ENCODE assay signal across 29 cellular contexts in the genomic region with DNA sequence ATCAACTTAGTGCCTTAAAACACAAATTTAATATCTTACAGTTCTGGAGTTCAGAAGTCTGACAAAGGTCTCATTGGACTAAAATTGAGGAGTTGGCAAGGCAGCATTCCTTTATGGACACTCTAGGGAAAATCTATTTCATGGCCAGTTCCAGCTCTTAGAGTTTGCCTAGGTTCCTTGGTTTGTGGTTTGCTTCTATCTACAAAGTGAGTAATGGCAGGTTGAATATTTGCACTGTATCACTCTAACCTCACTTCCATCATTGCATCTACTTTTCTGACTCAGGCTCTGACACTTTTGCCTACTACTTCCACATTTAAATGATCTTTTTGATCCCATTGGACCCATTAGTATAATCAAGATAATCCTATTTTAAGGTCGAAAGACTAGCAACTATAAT.
"Had no signal": no experiment of that assay in that cellular context is flagged by ENCODE, and none has a peak within 500 bp of the region (broad histone marks: within the 10 kb centered on the region; RNA-seq: fewer than 3 reads in every experiment).

No MANE protein-coding gene starts in this region.

- H3K9me3 ChIP-seq: SJCRH30 had no signal

- H3K27me3 Mint-ChIP-seq: activated CD4-positive, alpha-beta T cell treated with anti-CD3 and anti-CD28 coated beads, Interleukin-2, amount 10 ng/mL, durations not matched to agents 24 days and 14 days; activated CD8-positive, alpha-beta T cell treated with anti-CD3 and anti-CD28 coated beads for 36 hours; activated naive CD8-positive, alpha-beta T cell treated with anti-CD3 and anti-CD28 coated beads for 36 hours; activated T-helper 17 cell treated with anti-CD3 and anti-CD28 coated beads, Interleukin-2, amount 50 U/mL, for 72 hours had no signal

- H3K36me3 ChIP-seq: brain microvascular endothelial cell, SJCRH30 had no signal

- H3K4me3 ChIP-seq: K562, PC-9, SJCRH30, SK-N-MC had no signal

- H3K4me1 Mint-ChIP-seq: activated CD4-positive, alpha-beta T cell treated with anti-CD3 and anti-CD28 coated beads, Interleukin-2, amount 10 ng/mL, durations not matched to agents 24 days and 14 days; activated naive CD8-positive, alpha-beta T cell treated with anti-CD3 and anti-CD28 coated beads for 36 hours; activated T-helper 17 cell treated with anti-CD3 and anti-CD28 coated beads, Interleukin-2, amount 50 U/mL, for 72 hours had no signal

- DNase-seq: activated CD4-positive, alpha-beta T cell treated with anti-CD3 and anti-CD28 coated beads, Interleukin-2, amount 10 ng/mL, durations not matched to agents 24 days and 14 days; activated CD4-positive, alpha-beta T cell treated with anti-CD3 and anti-CD28 coated beads, Interleukin-2, amount 50 U/mL, for 4 hours; activated CD8-positive, alpha-beta T cell treated with anti-CD3 and anti-CD28 coated beads for 36 hours; activated effector memory CD4-positive, alpha-beta T cell treated with anti-CD3 and anti-CD28 coated beads, Interleukin-2, amount 50 U/mL, for 16 hours; activated naive CD4-positive, alpha-beta T cell; activated naive CD4-positive, alpha-beta T cell treated with anti-CD3 and anti-CD28 coated beads, Interleukin-2, amount 50 U/mL, for 16 hours; activated naive CD8-positive, alpha-beta T cell treated with anti-CD3 and anti-CD28 coated beads for 36 hours; activated T-cell treated with anti-CD3 and anti-CD28 coated beads, Interleukin-2, amount 50 U/mL, for 1 hour; activated T-cell treated with anti-CD3 and anti-CD28 coated beads, Interleukin-2, amount 50 U/mL, for 72 hours; brain microvascular endothelial cell; central memory CD4-positive, alpha-beta T cell; MM.1S; MV-4-11; NCI-H1092; NCI-H1436 treated with DMSO at 0.1 percent for 48 hours; NCI-H1694 treated with DMSO at 0.1 percent for 48 hours; NCI-H2029 treated with DMSO at 0.1 percent for 48 hours; NCI-H2107; NCI-H2171; NCI-H510A; NCI-H526 treated with DMSO at 0.1 percent for 48 hours; NCI-H774; PC-9; SHP77; SJCRH30; T1000 had no signal

- H3K4me3 Mint-ChIP-seq: activated CD4-positive, alpha-beta T cell treated with anti-CD3 and anti-CD28 coated beads, Interleukin-2, amount 10 ng/mL, durations not matched to agents 24 days and 14 days; activated CD8-positive, alpha-beta T cell treated with anti-CD3 and anti-CD28 coated beads for 36 hours; activated naive CD8-positive, alpha-beta T cell treated with anti-CD3 and anti-CD28 coated beads for 36 hours; activated T-cell treated with anti-CD3 and anti-CD28 coated beads, Interleukin-2, amount 50 U/mL, for 72 hours; activated T-helper 17 cell treated with anti-CD3 and anti-CD28 coated beads, Interleukin-2, amount 50 U/mL, for 72 hours had no signal

- H3K27me3 ChIP-seq: brain microvascular endothelial cell, SJCRH30 had no signal

- H3K4me2 ChIP-seq: PC-9 had no signal

- ATAC-seq: activated CD8-positive, alpha-beta T cell treated with anti-CD3 and anti-CD28 coated beads for 36 hours; activated T-cell treated with anti-CD3 and anti-CD28 coated beads, Interleukin-2, amount 50 U/mL, for 72 hours; activated T-helper 17 cell treated with anti-CD3 and anti-CD28 coated beads, Interleukin-2, amount 50 U/mL, for 72 hours; K562 had no signal

- H3K9me3 Mint-ChIP-seq: activated CD4-positive, alpha-beta T cell treated with anti-CD3 and anti-CD28 coated beads, Interleukin-2, amount 10 ng/mL, durations not matched to agents 24 days and 14 days; activated CD8-positive, alpha-beta T cell treated with anti-CD3 and anti-CD28 coated beads for 36 hours; activated naive CD8-positive, alpha-beta T cell treated with anti-CD3 and anti-CD28 coated beads for 36 hours; activated T-cell treated with anti-CD3 and anti-CD28 coated beads, Interleukin-2, amount 50 U/mL, for 72 hours had no signal

- H2AFZ ChIP-seq: PC-9 had no signal

- H3K27ac ChIP-seq: brain microvascular endothelial cell, PC-9, SJCRH30, SK-N-MC had no signal

- H3K4me1 ChIP-seq: SJCRH30 had no signal

- H3K36me3 Mint-ChIP-seq: activated naive CD8-positive, alpha-beta T cell treated with anti-CD3 and anti-CD28 coated beads for 36 hours had no signal

- H3K27ac Mint-ChIP-seq: activated CD4-positive, alpha-beta T cell treated with anti-CD3 and anti-CD28 coated beads, Interleukin-2, amount 10 ng/mL, durations not matched to agents 24 days and 14 days; activated CD8-positive, alpha-beta T cell treated with anti-CD3 and anti-CD28 coated beads for 36 hours; activated naive CD8-positive, alpha-beta T cell treated with anti-CD3 and anti-CD28 coated beads for 36 hours; activated T-cell treated with anti-CD3 and anti-CD28 coated beads, Interleukin-2, amount 50 U/mL, for 72 hours; activated T-helper 17 cell treated with anti-CD3 and anti-CD28 coated beads, Interleukin-2, amount 50 U/mL, for 72 hours had no signal
